ENCODE assay signal across 1 cellular context in genomic region chr16:30416047-30416603, GRCh38.
TF ChIP-seq lines count a peak whose summit lies in the region.

No MANE protein-coding gene starts in this region.

TF ChIP-seq in K562, 482 proteins besides CTCF, POLR2A, EP300 and RAD21:
- TF ChIP-seq ZBTB49 (CRISPR knock-in tag; IDR thresholded peaks at IDR 0.05; ENCODE audit: borderline replicate concordance) (no peak), ZHX1 (conservative IDR thresholded peaks at IDR 0.05; ENCODE audit: low read length) (no peak), ARID4B (CRISPR knock-in tag; IDR thresholded peaks at IDR 0.05) (no peak), ZNF778 (CRISPR knock-in tag; IDR thresholded peaks at IDR 0.05) (no peak), BRD4 (IDR thresholded peaks at IDR 0.05) (no peak), RAD51 (IDR thresholded peaks at IDR 0.05; ENCODE audit: borderline replicate concordance, low read depth) (no peak), ZNF511 (CRISPR knock-in tag; IDR thresholded peaks at IDR 0.05) (no peak), SRSF1 (IDR thresholded peaks at IDR 0.05; ENCODE audit: low read depth, low read length) (no peak), MCM3 (IDR thresholded peaks at IDR 0.05) (no peak), ZNF444 (CRISPR knock-in tag; IDR thresholded peaks at IDR 0.05) (no peak), MAFG (tag; conservative IDR thresholded peaks at IDR 0.05) (no peak), PHF8 (IDR thresholded peaks at IDR 0.05; ENCODE audit: borderline replicate concordance, low read length) (no peak), MYBL2 (IDR thresholded peaks at IDR 0.05; ENCODE audit: low read depth) (no peak), MYBL2 (CRISPR knock-in tag; IDR thresholded peaks at IDR 0.05; ENCODE audit: borderline replicate concordance) (no peak), ZNF140 (CRISPR knock-in tag; IDR thresholded peaks at IDR 0.05) (no peak), CREB3L1 (IDR thresholded peaks at IDR 0.05; ENCODE audit: borderline replicate concordance, low read depth) (no peak), PPARD (CRISPR knock-in tag; IDR thresholded peaks at IDR 0.05) (no peak), ZBTB7A (IDR thresholded peaks at IDR 0.05; ENCODE audit: borderline replicate concordance, control insufficient read depth, low read depth, low read length) (no peak), BCLAF1 (IDR thresholded peaks at IDR 0.05; ENCODE audit: borderline replicate concordance in 1 of 2, control insufficient read depth in 1 of 2, low read depth in 2 of 2, low read length in 1 of 2) (no peak), ZNF449 (CRISPR knock-in tag; IDR thresholded peaks at IDR 0.05) (no peak), SREBF1 (IDR thresholded peaks at IDR 0.05; ENCODE audit: borderline replicate concordance, low read depth, low read length) (no peak)
